In genomic region chr6:155528982-155529453, GRCh38 we compare ENCODE assay signal across 8 cellular contexts.
DNase-seq lines count a peak whose midpoint lies in the region; ATAC-seq and TF ChIP-seq lines count a peak whose summit lies in the region.

No MANE protein-coding gene starts in this region.

- H3K27me3 ChIP-seq in right lobe of liver (no peaks in the 10 kb centered on the region), dorsolateral prefrontal cortex (peaks cover 0 to 2% (median 0%) of the 10 kb centered on the region in 45 donors)
- H3K27me3 ChIP-seq in CD8-positive, alpha-beta T cell (ENCODE audit: insufficient read depth, low read length): no peaks in the 10 kb centered on the region

- no peaks in the 10 kb centered on the region for H3K36me3 ChIP-seq in right lobe of liver
- H3K36me3 ChIP-seq in CD8-positive, alpha-beta T cell (ENCODE audit: insufficient read depth, low read length): no peaks in the 10 kb centered on the region

- DNase-seq in CD14-positive monocyte (ENCODE audit: low spot score) (peak; percentile 72), right lobe of liver (no peak), dorsolateral prefrontal cortex (no peak)
- DNase-seq in activated CD8-positive, alpha-beta T cell treated with anti-CD3 and anti-CD28 coated beads, Interleukin-2, amount 10 ng/mL, durations not matched to agents 7 days and 5 days: no peak
- DNase-seq in activated CD4-positive, alpha-beta T cell treated with anti-CD3 and anti-CD28 coated beads for 36 hours: no peak
- no peak for DNase-seq in activated CD4-positive, alpha-beta T cell treated with anti-CD3 and anti-CD28 coated beads, Interleukin-2, amount 10 ng/mL, durations not matched to agents 7 days and 5 days
- DNase-seq in CD8-positive, alpha-beta T cell: no peak

- H3K27ac Mint-ChIP-seq in CD14-positive monocyte: peak overlapping the region; percentile 80 to 93 (median 91)
- no peak overlapping the region for H3K27ac Mint-ChIP-seq in activated CD8-positive, alpha-beta T cell treated with anti-CD3 and anti-CD28 coated beads, Interleukin-2, amount 10 ng/mL, durations not matched to agents 7 days and 5 days
- H3K27ac Mint-ChIP-seq in activated CD4-positive, alpha-beta T cell treated with anti-CD3 and anti-CD28 coated beads for 36 hours: no peak overlapping the region
- no peak overlapping the region for H3K27ac Mint-ChIP-seq in activated CD4-positive, alpha-beta T cell treated with anti-CD3 and anti-CD28 coated beads, Interleukin-2, amount 10 ng/mL, durations not matched to agents 7 days and 5 days
- no peak overlapping the region for H3K27ac Mint-ChIP-seq in CD8-positive, alpha-beta T cell

- ATAC-seq in HG03175 (IDR thresholded peaks at IDR 0.05; ENCODE audit: unreplicated experiment): peak; percentile 47
- peak; percentile 39 for ATAC-seq in activated CD8-positive, alpha-beta T cell treated with anti-CD3 and anti-CD28 coated beads, Interleukin-2, amount 10 ng/mL, durations not matched to agents 7 days and 5 days
- peak; percentile 46 to 93 (median 60) for ATAC-seq in right lobe of liver
- no peak for ATAC-seq in activated CD4-positive, alpha-beta T cell treated with anti-CD3 and anti-CD28 coated beads for 36 hours
- ATAC-seq in CD8-positive, alpha-beta T cell: no peak

- peak overlapping the region in 1 of 2 donors; percentile 52 for H3K4me3 Mint-ChIP-seq in CD14-positive monocyte
- no peak overlapping the region for H3K4me3 Mint-ChIP-seq in activated CD8-positive, alpha-beta T cell treated with anti-CD3 and anti-CD28 coated beads, Interleukin-2, amount 10 ng/mL, durations not matched to agents 7 days and 5 days
- no peak overlapping the region for H3K4me3 Mint-ChIP-seq in activated CD4-positive, alpha-beta T cell treated with anti-CD3 and anti-CD28 coated beads for 36 hours
- no peak overlapping the region for H3K4me3 Mint-ChIP-seq in activated CD4-positive, alpha-beta T cell treated with anti-CD3 and anti-CD28 coated beads, Interleukin-2, amount 10 ng/mL, durations not matched to agents 7 days and 5 days
- no peak overlapping the region for H3K4me3 Mint-ChIP-seq in CD8-positive, alpha-beta T cell

- no peak overlapping the region for H3K4me3 ChIP-seq in right lobe of liver
- no peak overlapping the region for H3K4me3 ChIP-seq in CD8-positive, alpha-beta T cell (ENCODE audit: low read depth, low read length)
- H3K4me3 ChIP-seq in dorsolateral prefrontal cortex: no peak overlapping the region

- CTCF ChIA-PET in activated CD8-positive, alpha-beta T cell treated with anti-CD3 and anti-CD28 coated beads, Interleukin-2, amount 10 ng/mL, durations not matched to agents 7 days and 5 days (lab: Charles Lee): interaction anchor here (0.7 to 2.2 kb wide), 6 partner anchors 189 to 352 kb away, joined by 3 to 13 read pairs (median 5); no protein-coding TSS in a partner anchor
- CTCF ChIA-PET in activated CD4-positive, alpha-beta T cell treated with anti-CD3 and anti-CD28 coated beads for 36 hours (lab: Charles Lee): interaction anchor here (0.7 to 2.8 kb wide), 6 partner anchors 9 to 213 kb away, joined by 3 to 22 read pairs (median 4); no protein-coding TSS in a partner anchor
- CTCF ChIA-PET in activated CD4-positive, alpha-beta T cell treated with anti-CD3 and anti-CD28 coated beads, Interleukin-2, amount 10 ng/mL, durations not matched to agents 7 days and 5 days (lab: Charles Lee): no interaction called here
- CTCF ChIA-PET in CD8-positive, alpha-beta T cell (lab: Charles Lee): no interaction called here

- H3K36me3 Mint-ChIP-seq in CD14-positive monocyte: no peaks in the 10 kb centered on the region
- no peaks in the 10 kb centered on the region for H3K36me3 Mint-ChIP-seq in activated CD8-positive, alpha-beta T cell treated with anti-CD3 and anti-CD28 coated beads, Interleukin-2, amount 10 ng/mL, durations not matched to agents 7 days and 5 days (ENCODE audit: low read depth)
- H3K36me3 Mint-ChIP-seq in activated CD4-positive, alpha-beta T cell treated with anti-CD3 and anti-CD28 coated beads for 36 hours (ENCODE audit: low read depth): peaks cover 5% of the 10 kb centered on the region
- no peaks in the 10 kb centered on the region for H3K36me3 Mint-ChIP-seq in activated CD4-positive, alpha-beta T cell treated with anti-CD3 and anti-CD28 coated beads, Interleukin-2, amount 10 ng/mL, durations not matched to agents 7 days and 5 days (ENCODE audit: low read depth)
- H3K36me3 Mint-ChIP-seq in CD8-positive, alpha-beta T cell: no peaks in the 10 kb centered on the region

- peaks cover 0 to 11% (median 7%) of the 10 kb centered on the region in 7 donors for H3K9me3 Mint-ChIP-seq in CD14-positive monocyte
- peaks cover 3% of the 10 kb centered on the region for H3K9me3 Mint-ChIP-seq in activated CD8-positive, alpha-beta T cell treated with anti-CD3 and anti-CD28 coated beads, Interleukin-2, amount 10 ng/mL, durations not matched to agents 7 days and 5 days (ENCODE audit: insufficient read depth)
- peaks cover 7% of the 10 kb centered on the region for H3K9me3 Mint-ChIP-seq in activated CD4-positive, alpha-beta T cell treated with anti-CD3 and anti-CD28 coated beads for 36 hours (ENCODE audit: low read depth)
- H3K9me3 Mint-ChIP-seq in activated CD4-positive, alpha-beta T cell treated with anti-CD3 and anti-CD28 coated beads, Interleukin-2, amount 10 ng/mL, durations not matched to agents 7 days and 5 days: peaks cover 2% of the 10 kb centered on the region
- H3K9me3 Mint-ChIP-seq in CD8-positive, alpha-beta T cell: peaks cover 5% of the 10 kb centered on the region

- H3K27ac ChIP-seq in right lobe of liver: peak overlapping the region in 1 of 3 donors; percentile 1
- no peak overlapping the region for H3K27ac ChIP-seq in CD8-positive, alpha-beta T cell (ENCODE audit: low read depth, low read length)
- H3K27ac ChIP-seq in dorsolateral prefrontal cortex: peak overlapping the region in 2 of 59 donors; percentile 11 to 13

- H3K9me3 ChIP-seq in right lobe of liver: peaks cover 0 to under 1% (median 0%) of the 10 kb centered on the region in 4 donors
- H3K9me3 ChIP-seq in CD8-positive, alpha-beta T cell (ENCODE audit: low read length): no peaks in the 10 kb centered on the region

- POLR2A ChIA-PET in activated CD8-positive, alpha-beta T cell treated with anti-CD3 and anti-CD28 coated beads, Interleukin-2, amount 10 ng/mL, durations not matched to agents 7 days and 5 days (lab: Charles Lee): no interaction called here
- POLR2A ChIA-PET in activated CD4-positive, alpha-beta T cell treated with anti-CD3 and anti-CD28 coated beads for 36 hours (lab: Charles Lee): no interaction called here
- POLR2A ChIA-PET in activated CD4-positive, alpha-beta T cell treated with anti-CD3 and anti-CD28 coated beads, Interleukin-2, amount 10 ng/mL, durations not matched to agents 7 days and 5 days (lab: Charles Lee): no interaction called here
- POLR2A ChIA-PET in CD8-positive, alpha-beta T cell (lab: Charles Lee): interaction anchor here (0.7 kb wide), 1 partner anchor 27 kb away, joined by 3 read pairs; no protein-coding TSS in a partner anchor

- no peak for TF ChIP-seq POLR2A in right lobe of liver (IDR thresholded peaks at IDR 0.05)

- no peaks in the 10 kb centered on the region for H3K4me1 ChIP-seq in right lobe of liver
- H3K4me1 ChIP-seq in CD8-positive, alpha-beta T cell (ENCODE audit: insufficient read depth, low read length): no peaks in the 10 kb centered on the region

- no peaks in the 10 kb centered on the region for H3K27me3 Mint-ChIP-seq in CD14-positive monocyte (ENCODE audit: low read depth in 3 of 3)
- H3K27me3 Mint-ChIP-seq in activated CD8-positive, alpha-beta T cell treated with anti-CD3 and anti-CD28 coated beads, Interleukin-2, amount 10 ng/mL, durations not matched to agents 7 days and 5 days (ENCODE audit: low read depth): no peaks in the 10 kb centered on the region
- H3K27me3 Mint-ChIP-seq in activated CD4-positive, alpha-beta T cell treated with anti-CD3 and anti-CD28 coated beads for 36 hours: no peaks in the 10 kb centered on the region
- H3K27me3 Mint-ChIP-seq in activated CD4-positive, alpha-beta T cell treated with anti-CD3 and anti-CD28 coated beads, Interleukin-2, amount 10 ng/mL, durations not matched to agents 7 days and 5 days: no peaks in the 10 kb centered on the region
- H3K27me3 Mint-ChIP-seq in CD8-positive, alpha-beta T cell (ENCODE audit: low read depth): no peaks in the 10 kb centered on the region

- 47% methylated on average over 2 of the region's 2 CpGs for WGBS in right lobe of liver (ENCODE audit: insufficient coverage, low coverage, low lambda C conversion rate, missing lambda C conversion rate)

- intact Hi-C loops in CD14-positive monocyte (cut with micrococcal nuclease) (loop anchor here in 1 of 2 donors (5.0 kb wide), 2 partner anchors 187 to 307 kb away; no protein-coding TSS in a partner anchor), right lobe of liver (cut with DNase I) (loop anchor here in 1 of 2 donors (10.0 kb wide), 1 partner anchor 194 kb away; no protein-coding TSS in a partner anchor), dorsolateral prefrontal cortex (cut with DNase I) (no loop called here)
- intact Hi-C loops in activated CD4-positive, alpha-beta T cell treated with anti-CD3 and anti-CD28 coated beads for 36 hours (cut with DNase I, micrococcal nuclease): loop anchor here in 1 of 2 experiments (10.0 kb wide), 1 partner anchor 344 kb away; no protein-coding TSS in a partner anchor
- intact Hi-C loops in CD8-positive, alpha-beta T cell (cut with DNase I, micrococcal nuclease): loop anchor here in 1 of 2 experiments (1.0 kb wide), 1 partner anchor 201 kb away; no protein-coding TSS in a partner anchor

- TF ChIP-seq CTCF in CD14-positive monocyte (IDR thresholded peaks at IDR 0.05) (no peak), right lobe of liver (IDR thresholded peaks at IDR 0.05) (no peak), dorsolateral prefrontal cortex (IDR thresholded peaks at IDR 0.05 in 54 of 56, conservative IDR thresholded peaks at IDR 0.05 in 2 of 56; ENCODE audit: low read depth in 1 of 56, partially characterized antibody in 56 of 56) (no peak)
- no peak for TF ChIP-seq CTCF in CD8-positive, alpha-beta T cell (IDR thresholded peaks at IDR 0.05)

- peaks cover 22% of the 10 kb centered on the region for H3K4me1 Mint-ChIP-seq in CD14-positive monocyte
- peaks cover 8% of the 10 kb centered on the region for H3K4me1 Mint-ChIP-seq in activated CD8-positive, alpha-beta T cell treated with anti-CD3 and anti-CD28 coated beads, Interleukin-2, amount 10 ng/mL, durations not matched to agents 7 days and 5 days (ENCODE audit: low read depth)
- H3K4me1 Mint-ChIP-seq in activated CD4-positive, alpha-beta T cell treated with anti-CD3 and anti-CD28 coated beads for 36 hours: peaks cover 21% of the 10 kb centered on the region
- peaks cover 13% of the 10 kb centered on the region for H3K4me1 Mint-ChIP-seq in activated CD4-positive, alpha-beta T cell treated with anti-CD3 and anti-CD28 coated beads, Interleukin-2, amount 10 ng/mL, durations not matched to agents 7 days and 5 days
- peaks cover 4% of the 10 kb centered on the region for H3K4me1 Mint-ChIP-seq in CD8-positive, alpha-beta T cell (ENCODE audit: low read depth)

Comparison
In these comparisons a context has a peak if more than half of its experiments do, and no peak if none do; other contexts are left out.
1. CTCF ChIA-PET loops: an anchor here in activated CD8-positive, alpha-beta T cell treated with anti-CD3 and anti-CD28 coated beads, Interleukin-2, amount 10 ng/mL, durations not matched to agents 7 days and 5 days (0.7 to 2.2 kb wide) and activated CD4-positive, alpha-beta T cell treated with anti-CD3 and anti-CD28 coated beads for 36 hours (0.7 to 2.8 kb wide); none called in activated CD4-positive, alpha-beta T cell treated with anti-CD3 and anti-CD28 coated beads, Interleukin-2, amount 10 ng/mL, durations not matched to agents 7 days and 5 days and CD8-positive, alpha-beta T cell.
2. H3K27ac Mint-ChIP-seq: peak in CD14-positive monocyte (7 of 7); none in activated CD8-positive, alpha-beta T cell treated with anti-CD3 and anti-CD28 coated beads, Interleukin-2, amount 10 ng/mL, durations not matched to agents 7 days and 5 days (single experiment), activated CD4-positive, alpha-beta T cell treated with anti-CD3 and anti-CD28 coated beads for 36 hours (single experiment), activated CD4-positive, alpha-beta T cell treated with anti-CD3 and anti-CD28 coated beads, Interleukin-2, amount 10 ng/mL, durations not matched to agents 7 days and 5 days (single experiment) and CD8-positive, alpha-beta T cell (single experiment).
3. ATAC-seq: peak in HG03175 (single experiment), activated CD8-positive, alpha-beta T cell treated with anti-CD3 and anti-CD28 coated beads, Interleukin-2, amount 10 ng/mL, durations not matched to agents 7 days and 5 days (single experiment) and right lobe of liver (4 of 4); none in activated CD4-positive, alpha-beta T cell treated with anti-CD3 and anti-CD28 coated beads for 36 hours (single experiment) and CD8-positive, alpha-beta T cell (single experiment).